Comparison of ENCODE assay signal across 8 cellular contexts in genomic region chr19:1491849-1492170, GRCh38. TPM values are rescaled to one million over a fixed set of nuclear protein-coding genes. Genes with fewer than 3 reads are reported as not detected.
DNase-seq lines count a peak whose midpoint lies in the region; ATAC-seq and TF ChIP-seq lines count a peak whose summit lies in the region.

No MANE protein-coding gene starts in this region.

- H3K9me3 Mint-ChIP-seq in activated CD4-positive, alpha-beta T cell treated with anti-CD3 and anti-CD28 coated beads, Interleukin-2, amount 10 ng/mL, durations not matched to agents 7 days and 5 days, result no peaks in the 10 kb centered on the region
- no peaks in the 10 kb centered on the region for H3K9me3 Mint-ChIP-seq in activated T-helper 1 cell treated with anti-CD3 and anti-CD28 coated beads, Interleukin-12 subunit alpha, Interleukin-12 subunit beta, Interleukin-2, Interleukin-4 antibody, amounts not matched to agents 30 ng/mL and 10 ng/mL and 1 ng/mL, durations not matched to agents 14 hours and 24 hours and 36 hours

- H4K20me1 ChIP-seq in smooth muscle cell (ENCODE audit: low read depth), result no peaks in the 10 kb centered on the region

- intact Hi-C loops in activated T-helper 1 cell treated with anti-CD3 and anti-CD28 coated beads, Interleukin-12 subunit alpha, Interleukin-12 subunit beta, Interleukin-2, Interleukin-4 antibody, amounts not matched to agents 30 ng/mL and 10 ng/mL and 1 ng/mL, durations not matched to agents 14 hours and 24 hours and 36 hours (cut with micrococcal nuclease), result loop anchor here (2.0 to 5.0 kb wide), 5 partner anchors 21 to 370 kb away; partner anchors contain the start of genes DAZAP1, KLF16, MBD3 and TCF3

- no peaks in the 10 kb centered on the region for H3K79me2 ChIP-seq in smooth muscle cell (ENCODE audit: low read depth)

- POLR2A ChIA-PET in activated CD4-positive, alpha-beta T cell treated with anti-CD3 and anti-CD28 coated beads, Interleukin-2, amount 10 ng/mL, durations not matched to agents 7 days and 5 days (lab: Charles Lee), result no interaction called here

- peak overlapping the region; percentile 66 for H3K4me3 Mint-ChIP-seq in activated CD4-positive, alpha-beta T cell treated with anti-CD3 and anti-CD28 coated beads, Interleukin-2, amount 10 ng/mL, durations not matched to agents 7 days and 5 days
- H3K4me3 Mint-ChIP-seq in activated T-helper 1 cell treated with anti-CD3 and anti-CD28 coated beads, Interleukin-12 subunit alpha, Interleukin-12 subunit beta, Interleukin-2, Interleukin-4 antibody, amounts not matched to agents 30 ng/mL and 10 ng/mL and 1 ng/mL, durations not matched to agents 14 hours and 24 hours and 36 hours, result peak overlapping the region; percentile 81

- H3K36me3 Mint-ChIP-seq in activated CD4-positive, alpha-beta T cell treated with anti-CD3 and anti-CD28 coated beads, Interleukin-2, amount 10 ng/mL, durations not matched to agents 7 days and 5 days (ENCODE audit: low read depth), result no peaks in the 10 kb centered on the region
- no peaks in the 10 kb centered on the region for H3K36me3 Mint-ChIP-seq in activated T-helper 1 cell treated with anti-CD3 and anti-CD28 coated beads, Interleukin-12 subunit alpha, Interleukin-12 subunit beta, Interleukin-2, Interleukin-4 antibody, amounts not matched to agents 30 ng/mL and 10 ng/mL and 1 ng/mL, durations not matched to agents 14 hours and 24 hours and 36 hours (ENCODE audit: low read depth)

- CTCF ChIA-PET in activated CD4-positive, alpha-beta T cell treated with anti-CD3 and anti-CD28 coated beads, Interleukin-2, amount 10 ng/mL, durations not matched to agents 7 days and 5 days (lab: Charles Lee), result interaction anchor here (0.6 to 3.1 kb wide), 3 partner anchors 10 to 153 kb away, joined by 3 to 8 read pairs (median 3); no protein-coding TSS in a partner anchor

- H3K9ac ChIP-seq in smooth muscle cell (ENCODE audit: low read depth), result no peak overlapping the region

- H3K4me3 ChIP-seq in iPS-18c (ENCODE audit: insufficient read depth, low read depth, low read length) (peak overlapping the region; percentile 81), smooth muscle cell (peak overlapping the region; percentile 50)

- peak overlapping the region; percentile 6 for H3K27ac Mint-ChIP-seq in activated CD4-positive, alpha-beta T cell treated with anti-CD3 and anti-CD28 coated beads, Interleukin-2, amount 10 ng/mL, durations not matched to agents 7 days and 5 days
- H3K27ac Mint-ChIP-seq in activated T-helper 1 cell treated with anti-CD3 and anti-CD28 coated beads, Interleukin-12 subunit alpha, Interleukin-12 subunit beta, Interleukin-2, Interleukin-4 antibody, amounts not matched to agents 30 ng/mL and 10 ng/mL and 1 ng/mL, durations not matched to agents 14 hours and 24 hours and 36 hours, result peak overlapping the region; percentile 21

- H3F3A ChIP-seq in smooth muscle cell (ENCODE audit: low read depth), result no peaks in the 10 kb centered on the region

- DNase-seq in activated CD4-positive, alpha-beta T cell treated with anti-CD3 and anti-CD28 coated beads, Interleukin-2, amount 10 ng/mL, durations not matched to agents 7 days and 5 days, result no peak
- DNase-seq in activated CD4-positive, alpha-beta T cell treated with anti-CD3 and anti-CD28 coated beads, Interleukin-2, amount 50 U/mL, for 1 hour, result no peak
- DNase-seq in activated T-helper 1 cell treated with anti-CD3 and anti-CD28 coated beads, Interleukin-12 subunit alpha, Interleukin-12 subunit beta, Interleukin-2, Interleukin-4 antibody, amounts not matched to agents 30 ng/mL and 10 ng/mL and 1 ng/mL, durations not matched to agents 14 hours and 24 hours and 36 hours (ENCODE audit: low spot score), result no peak
- DNase-seq in smooth muscle cell (lab: John Stamatoyannopoulos, UW; ENCODE audit: unreplicated experiment) (no peak), HCEC 1CT (no peak)
- DNase-seq in activated CD4-positive, CD25-positive, alpha-beta regulatory T cell treated with anti-CD3 and anti-CD28 coated beads, Interleukin-2, amount 50 U/mL, for 72 hours, result no peak

- peak overlapping the region; percentile 90 for H3K4me2 ChIP-seq in smooth muscle cell

- H3K36me3 ChIP-seq in smooth muscle cell (ENCODE audit: low read depth), result no peaks in the 10 kb centered on the region

- no peak overlapping the region for H3K27ac ChIP-seq in smooth muscle cell (ENCODE audit: low read depth)

- H3K4me1 Mint-ChIP-seq in activated CD4-positive, alpha-beta T cell treated with anti-CD3 and anti-CD28 coated beads, Interleukin-2, amount 10 ng/mL, durations not matched to agents 7 days and 5 days, result peaks cover 16% of the 10 kb centered on the region
- H3K4me1 Mint-ChIP-seq in activated T-helper 1 cell treated with anti-CD3 and anti-CD28 coated beads, Interleukin-12 subunit alpha, Interleukin-12 subunit beta, Interleukin-2, Interleukin-4 antibody, amounts not matched to agents 30 ng/mL and 10 ng/mL and 1 ng/mL, durations not matched to agents 14 hours and 24 hours and 36 hours (ENCODE audit: low read depth), result peaks cover 11% of the 10 kb centered on the region

- H3K9me3 ChIP-seq in iPS-18c (ENCODE audit: control insufficient read depth, insufficient read depth, low read length) (no peaks in the 10 kb centered on the region), smooth muscle cell (replicated peaks; ENCODE audit: low read depth) (no peaks in the 10 kb centered on the region)

- 84% methylated on average over 12 of the region's 12 CpGs for WGBS in smooth muscle cell (ENCODE audit: low lambda C conversion rate)

- TF ChIP-seq CTCF in smooth muscle cell (IDR thresholded peaks at IDR 0.05; ENCODE audit: borderline replicate concordance, insufficient read depth, poor library complexity, severe bottlenecking), result no peak

- no peaks in the 10 kb centered on the region for H3K27me3 ChIP-seq in smooth muscle cell (ENCODE audit: low read depth)

- ATAC-seq in GM21723 (IDR thresholded peaks at IDR 0.05; ENCODE audit: unreplicated experiment), result no peak

- peaks cover 15% of the 10 kb centered on the region for H3K27me3 Mint-ChIP-seq in activated CD4-positive, alpha-beta T cell treated with anti-CD3 and anti-CD28 coated beads, Interleukin-2, amount 10 ng/mL, durations not matched to agents 7 days and 5 days
- peaks cover 6% of the 10 kb centered on the region for H3K27me3 Mint-ChIP-seq in activated T-helper 1 cell treated with anti-CD3 and anti-CD28 coated beads, Interleukin-12 subunit alpha, Interleukin-12 subunit beta, Interleukin-2, Interleukin-4 antibody, amounts not matched to agents 30 ng/mL and 10 ng/mL and 1 ng/mL, durations not matched to agents 14 hours and 24 hours and 36 hours (ENCODE audit: insufficient read depth)

- no peak overlapping the region for H2AFZ ChIP-seq in smooth muscle cell (ENCODE audit: low read depth)

- peaks cover 12% of the 10 kb centered on the region for H3K4me1 ChIP-seq in smooth muscle cell (ENCODE audit: low read depth)

RNA-seq across cellular contexts. Expression of gene REEP6, which starts 0.8 kb away (rescaled TPM):
- 1 to 10 TPM; 1.6 to 1.8 TPM for total RNA-seq in activated CD4-positive, alpha-beta T cell treated with anti-CD3 and anti-CD28 coated beads, Interleukin-2, amount 10 ng/mL, durations not matched to agents 7 days and 5 days
- total RNA-seq in activated T-helper 1 cell treated with anti-CD3 and anti-CD28 coated beads, Interleukin-12 subunit alpha, Interleukin-12 subunit beta, Interleukin-2, Interleukin-4 antibody, amounts not matched to agents 30 ng/mL and 10 ng/mL and 1 ng/mL, durations not matched to agents 14 hours and 24 hours and 36 hours, result 1.4 TPM in 2 replicates
- 5.2 and 7.0 TPM in 2 replicates for total RNA-seq in smooth muscle cell
- polyA plus RNA-seq in smooth muscle cell, result 15.1 and 18.7 TPM in 2 replicates

RNA-seq across cellular contexts. Expression of gene PCSK4, which starts 1.7 kb away (rescaled TPM):
- 1 to 10 TPM; 3.8 to 4.4 TPM for total RNA-seq in activated CD4-positive, alpha-beta T cell treated with anti-CD3 and anti-CD28 coated beads, Interleukin-2, amount 10 ng/mL, durations not matched to agents 7 days and 5 days
- total RNA-seq in activated T-helper 1 cell treated with anti-CD3 and anti-CD28 coated beads, Interleukin-12 subunit alpha, Interleukin-12 subunit beta, Interleukin-2, Interleukin-4 antibody, amounts not matched to agents 30 ng/mL and 10 ng/mL and 1 ng/mL, durations not matched to agents 14 hours and 24 hours and 36 hours, result 0.26 and 1.5 TPM in 2 replicates
- 1.4 and 1.7 TPM in 2 replicates for total RNA-seq in smooth muscle cell
- polyA plus RNA-seq in smooth muscle cell, result 8.7 and 14.4 TPM in 2 replicates

RNA-seq across cellular contexts. Expression of gene C19orf25, which starts 12.8 kb away (rescaled TPM):
- total RNA-seq in activated CD4-positive, alpha-beta T cell treated with anti-CD3 and anti-CD28 coated beads, Interleukin-2, amount 10 ng/mL, durations not matched to agents 7 days and 5 days, result 10 to 100 TPM; 33.2 to 40.7 TPM
- 37.1 and 38.5 TPM in 2 replicates for total RNA-seq in activated T-helper 1 cell treated with anti-CD3 and anti-CD28 coated beads, Interleukin-12 subunit alpha, Interleukin-12 subunit beta, Interleukin-2, Interleukin-4 antibody, amounts not matched to agents 30 ng/mL and 10 ng/mL and 1 ng/mL, durations not matched to agents 14 hours and 24 hours and 36 hours
- total RNA-seq in smooth muscle cell, result 10.0 and 15.2 TPM in 2 replicates
- polyA plus RNA-seq in smooth muscle cell, result 27.9 and 42.2 TPM in 2 replicates

RNA-seq across cellular contexts. Expression of gene ADAMTSL5, which starts 21.0 kb away (rescaled TPM):
- total RNA-seq in activated CD4-positive, alpha-beta T cell treated with anti-CD3 and anti-CD28 coated beads, Interleukin-2, amount 10 ng/mL, durations not matched to agents 7 days and 5 days, result 1 to 10 TPM; 4.2 to 5.4 TPM
- total RNA-seq in activated T-helper 1 cell treated with anti-CD3 and anti-CD28 coated beads, Interleukin-12 subunit alpha, Interleukin-12 subunit beta, Interleukin-2, Interleukin-4 antibody, amounts not matched to agents 30 ng/mL and 10 ng/mL and 1 ng/mL, durations not matched to agents 14 hours and 24 hours and 36 hours, result 3.6 and 7.0 TPM in 2 replicates
- total RNA-seq in smooth muscle cell, result 11.1 and 16.4 TPM in 2 replicates
- 24.3 and 37.6 TPM in 2 replicates for polyA plus RNA-seq in smooth muscle cell

RNA-seq across cellular contexts. Expression of gene PLK5, which starts 32.1 kb away (rescaled TPM):
- total RNA-seq in activated CD4-positive, alpha-beta T cell treated with anti-CD3 and anti-CD28 coated beads, Interleukin-2, amount 10 ng/mL, durations not matched to agents 7 days and 5 days, result not detected
- not detected in 2 replicates for total RNA-seq in activated T-helper 1 cell treated with anti-CD3 and anti-CD28 coated beads, Interleukin-12 subunit alpha, Interleukin-12 subunit beta, Interleukin-2, Interleukin-4 antibody, amounts not matched to agents 30 ng/mL and 10 ng/mL and 1 ng/mL, durations not matched to agents 14 hours and 24 hours and 36 hours
- not detected in 2 replicates for total RNA-seq in smooth muscle cell
- polyA plus RNA-seq in smooth muscle cell, result 0.60 TPM in 1 of 2 replicates, not detected in the other
